Comparison of ENCODE assay signal across 35 cellular contexts in genomic region chr6:149197482-149197881, GRCh38.
"Had no signal": no experiment of that assay in that cellular context is flagged by ENCODE, and none has a peak within 500 bp of the region (broad histone marks: within the 10 kb centered on the region; RNA-seq: fewer than 3 reads in every experiment).

No MANE protein-coding gene starts in this region.

- DNase-seq: activated CD4-positive, alpha-beta memory T cell treated with anti-CD3 and anti-CD28 coated beads for 36 hours; activated CD4-positive, alpha-beta T cell treated with anti-CD3 and anti-CD28 coated beads for 36 hours; activated CD4-positive, alpha-beta T cell treated with anti-CD3 and anti-CD28 coated beads, Interleukin-2, amount 10 ng/mL, durations not matched to agents 24 days and 14 days; activated CD4-positive, CD25-positive, alpha-beta regulatory T cell; activated CD4-positive, CD25-positive, alpha-beta regulatory T cell treated with anti-CD3 and anti-CD28 coated beads, Interleukin-2, amount 50 U/mL, for 72 hours; activated CD8-positive, alpha-beta memory T cell treated with anti-CD3 and anti-CD28 coated beads, Interleukin-2, amount 10 ng/mL, durations not matched to agents 7 days and 5 days; activated CD8-positive, alpha-beta memory T cell treated with anti-CD3 and anti-CD28 coated beads, Interleukin-2, amount 50 U/mL, for 4 hours; activated CD8-positive, alpha-beta T cell treated with anti-CD3 and anti-CD28 coated beads, Interleukin-2, amount 10 ng/mL, durations not matched to agents 7 days and 5 days; activated effector memory CD4-positive, alpha-beta T cell treated with anti-CD3 and anti-CD28 coated beads, Interleukin-2, amount 50 U/mL, for 16 hours; activated naive CD4-positive, alpha-beta T cell treated with anti-CD3 and anti-CD28 coated beads for 36 hours; activated naive CD8-positive, alpha-beta T cell treated with anti-CD3 and anti-CD28 coated beads for 36 hours; activated naive CD8-positive, alpha-beta T cell treated with anti-CD3 and anti-CD28 coated beads, Interleukin-2, amount 50 U/mL, for 24 hours; activated T-cell treated with anti-CD3 and anti-CD28 coated beads, Interleukin-2, amount 50 U/mL, for 1 hour; activated T-cell treated with anti-CD3 and anti-CD28 coated beads, Interleukin-2, amount 50 U/mL, for 48 hours; adrenal gland; amygdala; aorta; body of pancreas; cortex of kidney; dermis blood vessel endothelial cell; effector CD4-positive, alpha-beta T cell; effector memory CD8-positive, alpha-beta T cell; foreskin keratinocyte; gastrocnemius medialis; glutamatergic neuron; heart left ventricle; T-helper 2 cell had no signal

- H3K27me3 Mint-ChIP-seq: activated CD4-positive, alpha-beta memory T cell treated with anti-CD3 and anti-CD28 coated beads for 36 hours; activated CD4-positive, alpha-beta T cell treated with anti-CD3 and anti-CD28 coated beads for 36 hours; activated CD4-positive, alpha-beta T cell treated with anti-CD3 and anti-CD28 coated beads, Interleukin-2, amount 10 ng/mL, durations not matched to agents 24 days and 14 days; activated CD8-positive, alpha-beta memory T cell treated with anti-CD3 and anti-CD28 coated beads, Interleukin-2, amount 10 ng/mL, durations not matched to agents 7 days and 5 days; activated naive CD4-positive, alpha-beta T cell treated with anti-CD3 and anti-CD28 coated beads, Interleukin-2, amount 50 U/mL, for 24 hours; activated naive CD8-positive, alpha-beta T cell treated with anti-CD3 and anti-CD28 coated beads for 36 hours; activated naive CD8-positive, alpha-beta T cell treated with anti-CD3 and anti-CD28 coated beads, Interleukin-2, amount 50 U/mL, for 24 hours; central memory CD8-positive, alpha-beta T cell; effector memory CD8-positive, alpha-beta T cell had no signal

- H3K4me1 ChIP-seq: adrenal gland, body of pancreas, foreskin keratinocyte, gastrocnemius medialis had no signal

- FAIRE-seq: colon, endometrium, endothelial cell of umbilical vein had no signal

- H3K27ac Mint-ChIP-seq: activated CD4-positive, alpha-beta memory T cell treated with anti-CD3 and anti-CD28 coated beads for 36 hours; activated CD4-positive, alpha-beta T cell treated with anti-CD3 and anti-CD28 coated beads for 36 hours; activated CD4-positive, alpha-beta T cell treated with anti-CD3 and anti-CD28 coated beads, Interleukin-2, amount 10 ng/mL, durations not matched to agents 24 days and 14 days; activated CD8-positive, alpha-beta memory T cell treated with anti-CD3 and anti-CD28 coated beads, Interleukin-2, amount 10 ng/mL, durations not matched to agents 7 days and 5 days; activated CD8-positive, alpha-beta T cell treated with anti-CD3 and anti-CD28 coated beads, Interleukin-2, amount 10 ng/mL, durations not matched to agents 7 days and 5 days; activated naive CD4-positive, alpha-beta T cell treated with anti-CD3 and anti-CD28 coated beads for 36 hours; activated naive CD4-positive, alpha-beta T cell treated with anti-CD3 and anti-CD28 coated beads, Interleukin-2, amount 50 U/mL, for 24 hours; activated naive CD8-positive, alpha-beta T cell treated with anti-CD3 and anti-CD28 coated beads for 36 hours; activated naive CD8-positive, alpha-beta T cell treated with anti-CD3 and anti-CD28 coated beads, Interleukin-2, amount 50 U/mL, for 24 hours; activated T-helper 1 cell treated with anti-CD3 and anti-CD28 coated beads, Interleukin-12 subunit alpha, Interleukin-12 subunit beta, Interleukin-2, Interleukin-4 antibody, amounts not matched to agents 30 ng/mL and 10 ng/mL and 1 ng/mL, durations not matched to agents 14 hours and 24 hours and 36 hours; activated T-helper 2 cell treated with anti-CD3 and anti-CD28 coated beads, Interferon-gamma antibody, Interleukin-2, Interleukin-4, amounts not matched to agents 10 μg/mL and 5 μg/mL and 100 μg/mL, durations not matched to agents 14 hours and 24 hours and 36 hours; effector memory CD8-positive, alpha-beta T cell had no signal

- H3K9me3 ChIP-seq: adrenal gland, body of pancreas, gastrocnemius medialis had no signal

- H3K4me3 Mint-ChIP-seq: activated CD4-positive, alpha-beta memory T cell treated with anti-CD3 and anti-CD28 coated beads for 36 hours; activated CD4-positive, alpha-beta T cell treated with anti-CD3 and anti-CD28 coated beads for 36 hours; activated CD4-positive, alpha-beta T cell treated with anti-CD3 and anti-CD28 coated beads, Interleukin-2, amount 10 ng/mL, durations not matched to agents 24 days and 14 days; activated CD8-positive, alpha-beta memory T cell treated with anti-CD3 and anti-CD28 coated beads, Interleukin-2, amount 10 ng/mL, durations not matched to agents 7 days and 5 days; activated CD8-positive, alpha-beta T cell treated with anti-CD3 and anti-CD28 coated beads, Interleukin-2, amount 10 ng/mL, durations not matched to agents 7 days and 5 days; activated naive CD4-positive, alpha-beta T cell treated with anti-CD3 and anti-CD28 coated beads for 36 hours; activated naive CD4-positive, alpha-beta T cell treated with anti-CD3 and anti-CD28 coated beads, Interleukin-2, amount 50 U/mL, for 24 hours; activated naive CD8-positive, alpha-beta T cell treated with anti-CD3 and anti-CD28 coated beads for 36 hours; activated naive CD8-positive, alpha-beta T cell treated with anti-CD3 and anti-CD28 coated beads, Interleukin-2, amount 50 U/mL, for 24 hours; activated T-helper 1 cell treated with anti-CD3 and anti-CD28 coated beads, Interleukin-12 subunit alpha, Interleukin-12 subunit beta, Interleukin-2, Interleukin-4 antibody, amounts not matched to agents 30 ng/mL and 10 ng/mL and 1 ng/mL, durations not matched to agents 14 hours and 24 hours and 36 hours; central memory CD8-positive, alpha-beta T cell; effector memory CD8-positive, alpha-beta T cell had no signal

- H3K27me3 ChIP-seq: adrenal gland, body of pancreas, gastrocnemius medialis, heart left ventricle had no signal

- H3K27ac ChIP-seq: adrenal gland, body of pancreas, epithelial cell of prostate, foreskin keratinocyte, gastrocnemius medialis, heart left ventricle had no signal

- H3K4me3 ChIP-seq: adrenal gland, body of pancreas, gastrocnemius medialis, heart left ventricle had no signal

- H3K36me3 ChIP-seq: adrenal gland, gastrocnemius medialis, heart left ventricle had no signal
